28 cellular contexts compared by ENCODE assay signal in the genomic region with DNA sequence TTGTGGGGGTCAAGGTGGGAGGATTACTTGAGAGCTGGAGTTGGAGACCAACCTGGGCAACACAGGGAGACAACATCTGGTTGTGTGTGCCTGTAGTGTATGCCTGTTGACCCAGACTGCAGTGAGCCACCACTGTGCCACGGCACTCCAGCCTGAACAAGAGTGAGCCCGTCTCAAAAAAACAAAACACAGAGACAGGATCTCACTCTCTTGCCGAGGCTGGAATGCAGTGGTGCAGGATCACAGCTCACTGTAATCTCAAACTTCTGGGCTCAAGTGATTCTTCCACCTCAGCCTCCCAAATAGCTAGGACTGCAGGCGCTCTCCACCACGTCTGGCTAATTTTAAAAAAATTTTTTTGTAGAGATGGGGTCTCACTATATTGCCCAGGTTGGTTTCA.
"Had no signal": no experiment of that assay in that cellular context is flagged by ENCODE, and none has a peak within 500 bp of the region (broad histone marks: within the 10 kb centered on the region; RNA-seq: fewer than 3 reads in every experiment).

No MANE protein-coding gene starts in this region.

- H3K4me3 ChIP-seq: ascending aorta, gastroesophageal sphincter, hepatocyte, neural progenitor cell, right atrium auricular region, stomach, thyroid gland had no signal

- H3K36me3 ChIP-seq: ascending aorta, gastroesophageal sphincter, neural progenitor cell, right atrium auricular region, stomach, thyroid gland had no signal

- H3K9me3 ChIP-seq: ascending aorta, gastroesophageal sphincter, right atrium auricular region, stomach, thyroid gland had no signal

- DNase-seq: activated CD4-positive, alpha-beta memory T cell treated with anti-CD3 and anti-CD28 coated beads for 36 hours; activated CD4-positive, alpha-beta T cell treated with anti-CD3 and anti-CD28 coated beads for 48 hours; activated CD8-positive, alpha-beta memory T cell treated with anti-CD3 and anti-CD28 coated beads, Interleukin-2, amount 50 U/mL, for 4 hours; activated gamma-delta T cell; activated naive CD4-positive, alpha-beta T cell treated with anti-CD3 and anti-CD28 coated beads, Interleukin-2, amount 10 ng/mL, durations not matched to agents 7 days and 5 days; activated naive CD8-positive, alpha-beta T cell treated with anti-CD3 and anti-CD28 coated beads, Interleukin-2, amount 10 ng/mL, durations not matched to agents 7 days and 5 days; activated T-cell treated with anti-CD3 and anti-CD28 coated beads, Interleukin-2, amount 50 U/mL, for 1 hour; caudate nucleus; erythroblast; kidney; left colon; midbrain; naive thymus-derived CD8-positive, alpha-beta T cell; stimulated activated CD4-positive, alpha-beta T cell treated with anti-CD3 and anti-CD28 coated beads, Interleukin-15, amount 100 ng/mL, for 24 hours; stimulated activated CD4-positive, alpha-beta T cell treated with anti-CD3 and anti-CD28 coated beads, Interleukin-2, amount 100 ng/mL, for 24 hours; stimulated activated naive B cell treated with anti-CD40 and anti-IgM and Interleukin-4, amounts not matched to agents 10 μg/mL and 1 μg/mL and 100 μg/mL, for 72 hours; stomach; T-helper 1 cell; thyroid gland had no signal

- H3K9me3 Mint-ChIP-seq: activated CD4-positive, alpha-beta memory T cell treated with anti-CD3 and anti-CD28 coated beads for 36 hours; activated naive CD4-positive, alpha-beta T cell treated with anti-CD3 and anti-CD28 coated beads, Interleukin-2, amount 10 ng/mL, durations not matched to agents 7 days and 5 days; activated naive CD8-positive, alpha-beta T cell treated with anti-CD3 and anti-CD28 coated beads, Interleukin-2, amount 10 ng/mL, durations not matched to agents 7 days and 5 days; naive thymus-derived CD8-positive, alpha-beta T cell; stimulated activated naive B cell treated with anti-CD40 and anti-IgM and Interleukin-4, amounts not matched to agents 10 μg/mL and 1 μg/mL and 100 μg/mL, for 72 hours; T-helper 2 cell treated with Interferon-gamma antibody and Interleukin-4, amounts not matched to agents 5 μg/mL and 100 μg/mL, for 36 hours had no signal

- H3K27ac ChIP-seq: ascending aorta, gastroesophageal sphincter, hepatocyte, neural progenitor cell, right atrium auricular region, stomach, thyroid gland, VCaP had no signal

- ATAC-seq: activated CD4-positive, CD25-positive, alpha-beta regulatory T cell treated with anti-CD3 and anti-CD28 coated beads, Interleukin-2, amount 50 U/mL, for 24 hours; gastroesophageal sphincter; naive thymus-derived CD8-positive, alpha-beta T cell; stimulated activated naive B cell treated with anti-CD40 and anti-IgM and Interleukin-4, amounts not matched to agents 10 μg/mL and 1 μg/mL and 100 μg/mL, for 72 hours had no signal

- H3K4me3 Mint-ChIP-seq: activated CD4-positive, alpha-beta memory T cell treated with anti-CD3 and anti-CD28 coated beads for 36 hours; activated naive CD4-positive, alpha-beta T cell treated with anti-CD3 and anti-CD28 coated beads, Interleukin-2, amount 10 ng/mL, durations not matched to agents 7 days and 5 days; activated naive CD8-positive, alpha-beta T cell treated with anti-CD3 and anti-CD28 coated beads, Interleukin-2, amount 10 ng/mL, durations not matched to agents 7 days and 5 days; brain; naive thymus-derived CD8-positive, alpha-beta T cell; neural progenitor cell; stimulated activated naive B cell treated with anti-CD40 and anti-IgM and Interleukin-4, amounts not matched to agents 10 μg/mL and 1 μg/mL and 100 μg/mL, for 72 hours; T-helper 2 cell treated with Interferon-gamma antibody and Interleukin-4, amounts not matched to agents 5 μg/mL and 100 μg/mL, for 36 hours had no signal

- H3K27me3 Mint-ChIP-seq: activated CD4-positive, alpha-beta memory T cell treated with anti-CD3 and anti-CD28 coated beads for 36 hours; activated naive CD4-positive, alpha-beta T cell treated with anti-CD3 and anti-CD28 coated beads, Interleukin-2, amount 10 ng/mL, durations not matched to agents 7 days and 5 days; activated naive CD8-positive, alpha-beta T cell treated with anti-CD3 and anti-CD28 coated beads, Interleukin-2, amount 10 ng/mL, durations not matched to agents 7 days and 5 days; brain; naive thymus-derived CD8-positive, alpha-beta T cell; stimulated activated naive B cell treated with anti-CD40 and anti-IgM and Interleukin-4, amounts not matched to agents 10 μg/mL and 1 μg/mL and 100 μg/mL, for 72 hours had no signal

- H3K27me3 ChIP-seq: ascending aorta, gastroesophageal sphincter, hepatocyte, neural progenitor cell, right atrium auricular region, stomach, thyroid gland had no signal

- H3K36me3 Mint-ChIP-seq: activated CD4-positive, alpha-beta memory T cell treated with anti-CD3 and anti-CD28 coated beads for 36 hours; activated naive CD8-positive, alpha-beta T cell treated with anti-CD3 and anti-CD28 coated beads, Interleukin-2, amount 10 ng/mL, durations not matched to agents 7 days and 5 days had no signal

- H3K27ac Mint-ChIP-seq: activated CD4-positive, alpha-beta memory T cell treated with anti-CD3 and anti-CD28 coated beads for 36 hours; activated naive CD4-positive, alpha-beta T cell treated with anti-CD3 and anti-CD28 coated beads, Interleukin-2, amount 10 ng/mL, durations not matched to agents 7 days and 5 days; activated naive CD8-positive, alpha-beta T cell treated with anti-CD3 and anti-CD28 coated beads, Interleukin-2, amount 10 ng/mL, durations not matched to agents 7 days and 5 days; brain; naive thymus-derived CD8-positive, alpha-beta T cell; neural progenitor cell; stimulated activated naive B cell treated with anti-CD40 and anti-IgM and Interleukin-4, amounts not matched to agents 10 μg/mL and 1 μg/mL and 100 μg/mL, for 72 hours; T-helper 2 cell treated with Interferon-gamma antibody and Interleukin-4, amounts not matched to agents 5 μg/mL and 100 μg/mL, for 36 hours had no signal
